In genomic region chr17:77765292-77765691, GRCh38 we compare ENCODE assay signal across 8 cellular contexts.
"Had no signal": no experiment of that assay in that cellular context is flagged by ENCODE, and none has a peak within 500 bp of the region (broad histone marks: within the 10 kb centered on the region; RNA-seq: fewer than 3 reads in every experiment).

No MANE protein-coding gene starts in this region.

- H2AFZ ChIP-seq: GM23248 had no signal

- DNase-seq: GM23248, GOT3, H9, HCEC 1CT, HFFc6 had no signal

- H3K4me3 ChIP-seq: GM23248 had no signal

- H3K27ac ChIP-seq: GM23248, HL-60 had no signal

- FAIRE-seq: H54, HepG2 had no signal

- H3K9ac ChIP-seq: GM23248 had no signal
